18 cellular contexts compared by ENCODE assay signal in genomic region chr20:8505817-8506216, GRCh38.
"Had no signal": no experiment of that assay in that cellular context is flagged by ENCODE, and none has a peak within 500 bp of the region (broad histone marks: within the 10 kb centered on the region; RNA-seq: fewer than 3 reads in every experiment).

No MANE protein-coding gene starts in this region.

- H3K4me1 ChIP-seq: lower lobe of right lung, right atrium auricular region, tibial artery had no signal

- H3K27ac Mint-ChIP-seq: activated B cell treated with CpG ODN at 0.5 μM for 24 hours; activated CD8-positive, alpha-beta T cell treated with anti-CD3 and anti-CD28 coated beads for 36 hours; activated naive CD8-positive, alpha-beta T cell treated with anti-CD3 and anti-CD28 coated beads, Interleukin-2, amount 10 ng/mL, durations not matched to agents 7 days and 5 days; activated T-helper 17 cell treated with anti-CD3 and anti-CD28 coated beads, Interleukin-2, amount 50 U/mL, for 72 hours; natural killer cell had no signal

- H3K4me3 Mint-ChIP-seq: activated B cell treated with CpG ODN at 0.5 μM for 24 hours; activated CD8-positive, alpha-beta T cell treated with anti-CD3 and anti-CD28 coated beads for 36 hours; activated naive CD8-positive, alpha-beta T cell treated with anti-CD3 and anti-CD28 coated beads, Interleukin-2, amount 10 ng/mL, durations not matched to agents 7 days and 5 days; activated T-helper 17 cell treated with anti-CD3 and anti-CD28 coated beads, Interleukin-2, amount 50 U/mL, for 72 hours; brain; natural killer cell had no signal

- H3K36me3 Mint-ChIP-seq: activated naive CD8-positive, alpha-beta T cell treated with anti-CD3 and anti-CD28 coated beads, Interleukin-2, amount 10 ng/mL, durations not matched to agents 7 days and 5 days; brain; natural killer cell had no signal

- H3K27ac ChIP-seq: lower lobe of right lung, right atrium auricular region, tibial artery had no signal

- H3K9me3 Mint-ChIP-seq: activated B cell treated with CpG ODN at 0.5 μM for 24 hours; activated CD8-positive, alpha-beta T cell treated with anti-CD3 and anti-CD28 coated beads for 36 hours; activated naive CD8-positive, alpha-beta T cell treated with anti-CD3 and anti-CD28 coated beads, Interleukin-2, amount 10 ng/mL, durations not matched to agents 7 days and 5 days; brain; natural killer cell had no signal

- H3K27me3 Mint-ChIP-seq: activated B cell treated with CpG ODN at 0.5 μM for 24 hours; activated CD8-positive, alpha-beta T cell treated with anti-CD3 and anti-CD28 coated beads for 36 hours; activated T-helper 17 cell treated with anti-CD3 and anti-CD28 coated beads, Interleukin-2, amount 50 U/mL, for 72 hours; brain had no signal

- H3K27me3 ChIP-seq: right atrium auricular region, tibial artery had no signal

- DNase-seq: activated B cell treated with CpG ODN at 0.5 μM for 24 hours; activated CD4-positive, alpha-beta T cell treated with anti-CD3 and anti-CD28 coated beads for 4 hours; activated CD8-positive, alpha-beta T cell treated with anti-CD3 and anti-CD28 coated beads for 36 hours; activated naive CD4-positive, alpha-beta T cell treated with Interleukin-2 at 50 U/mL for 16 hours; activated naive CD8-positive, alpha-beta T cell treated with anti-CD3 and anti-CD28 coated beads, Interleukin-2, amount 10 ng/mL, durations not matched to agents 7 days and 5 days; activated T-cell treated with anti-CD3 and anti-CD28 coated beads, Interleukin-2, amount 50 U/mL, for 1 hour; amygdala; central memory CD4-positive, alpha-beta T cell; erythroblast; lower lobe of right lung; natural killer cell; stimulated activated CD4-positive, alpha-beta T cell treated with anti-CD3 and anti-CD28 coated beads, Interleukin-2, amount 100 ng/mL, for 24 hours; stimulated activated naive CD8-positive, alpha-beta T cell treated with anti-CD3 and anti-CD28 coated beads, Interleukin-15, Interleukin-2, amounts not matched to agents 100 U/mL and 50 U/mL, for 24 hours; substantia nigra; tibial artery had no signal

- ATAC-seq: activated CD8-positive, alpha-beta T cell treated with anti-CD3 and anti-CD28 coated beads for 36 hours; activated T-helper 17 cell treated with anti-CD3 and anti-CD28 coated beads, Interleukin-2, amount 50 U/mL, for 72 hours; lower lobe of right lung; natural killer cell; stimulated activated naive CD8-positive, alpha-beta T cell treated with anti-CD3 and anti-CD28 coated beads, Interleukin-15, Interleukin-2, amounts not matched to agents 100 U/mL and 50 U/mL, for 24 hours had no signal

- H3K36me3 ChIP-seq: lower lobe of right lung, right atrium auricular region, tibial artery had no signal

- H3K4me3 ChIP-seq: lower lobe of right lung, right atrium auricular region, tibial artery had no signal

- H3K4me1 Mint-ChIP-seq: activated B cell treated with CpG ODN at 0.5 μM for 24 hours; activated naive CD8-positive, alpha-beta T cell treated with anti-CD3 and anti-CD28 coated beads, Interleukin-2, amount 10 ng/mL, durations not matched to agents 7 days and 5 days; activated T-helper 17 cell treated with anti-CD3 and anti-CD28 coated beads, Interleukin-2, amount 50 U/mL, for 72 hours had no signal
